ENCODE assay signal across 18 cellular contexts in the genomic region with DNA sequence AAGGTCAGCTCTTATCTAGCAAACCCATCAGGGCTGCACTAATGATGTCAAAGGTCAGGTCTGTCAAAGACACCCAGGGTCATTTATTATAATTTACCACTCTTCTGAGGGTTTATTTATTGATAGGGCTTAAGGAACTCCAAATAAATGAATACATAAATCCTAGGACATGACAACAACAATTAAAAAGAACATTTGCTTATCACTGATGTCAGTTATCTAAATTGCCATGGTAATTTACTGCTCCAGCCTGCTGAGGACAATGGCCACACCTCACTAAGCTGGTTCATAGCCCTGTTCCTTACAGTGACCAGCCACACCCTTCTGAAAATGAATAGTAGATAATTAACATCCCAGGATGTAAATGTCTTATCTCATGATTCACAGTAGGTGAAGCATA.
"Had no signal": no experiment of that assay in that cellular context is flagged by ENCODE, and none has a peak within 500 bp of the region (broad histone marks: within the 10 kb centered on the region; RNA-seq: fewer than 3 reads in every experiment).

No MANE protein-coding gene starts in this region.

- H3K27ac ChIP-seq: breast epithelium, foreskin keratinocyte, heart right ventricle, pancreas, stomach, thyroid gland, vagina had no signal

- H3K4me3 ChIP-seq: breast epithelium, heart right ventricle, pancreas, stomach, thyroid gland, vagina had no signal

- H3K36me3 Mint-ChIP-seq: activated CD4-positive, alpha-beta memory T cell treated with anti-CD3 and anti-CD28 coated beads for 36 hours; activated naive CD8-positive, alpha-beta T cell treated with anti-CD3 and anti-CD28 coated beads for 36 hours had no signal

- FAIRE-seq: keratinocyte, TTC549 had no signal

- H3K36me3 ChIP-seq: breast epithelium, heart right ventricle, pancreas, stomach, thyroid gland, vagina had no signal

- ATAC-seq: activated CD4-positive, CD25-positive, alpha-beta regulatory T cell treated with anti-CD3 and anti-CD28 coated beads, Interleukin-2, amount 50 U/mL, for 24 hours; foreskin keratinocyte; heart right ventricle; pancreas had no signal

- H3K27me3 ChIP-seq: breast epithelium, foreskin keratinocyte, heart right ventricle, pancreas, stomach, thyroid gland, vagina had no signal

- DNase-seq: activated CD4-positive, alpha-beta memory T cell treated with anti-CD3 and anti-CD28 coated beads for 36 hours; activated gamma-delta T cell treated with Interleukin-2 at 50 U/mL for 16 hours; activated naive CD8-positive, alpha-beta T cell treated with anti-CD3 and anti-CD28 coated beads for 36 hours; activated T-cell treated with anti-CD3 and anti-CD28 coated beads, Interleukin-2, amount 50 U/mL, for 48 hours; aorta; foreskin keratinocyte; heart right ventricle; pancreas; retina; stimulated activated CD4-positive, alpha-beta T cell treated with anti-CD3 and anti-CD28 coated beads, Interleukin-15, amount 100 ng/mL, for 24 hours; stomach; T-helper 2 cell; thyroid gland had no signal

- H3K9me3 ChIP-seq: breast epithelium, heart right ventricle, pancreas, stomach, thyroid gland, vagina had no signal

- H3K9me3 Mint-ChIP-seq: activated naive CD8-positive, alpha-beta T cell treated with anti-CD3 and anti-CD28 coated beads for 36 hours had no signal

- H3K27me3 Mint-ChIP-seq: activated CD4-positive, alpha-beta memory T cell treated with anti-CD3 and anti-CD28 coated beads for 36 hours; activated naive CD8-positive, alpha-beta T cell treated with anti-CD3 and anti-CD28 coated beads for 36 hours had no signal

- H3K4me3 Mint-ChIP-seq: activated CD4-positive, alpha-beta memory T cell treated with anti-CD3 and anti-CD28 coated beads for 36 hours; activated naive CD8-positive, alpha-beta T cell treated with anti-CD3 and anti-CD28 coated beads for 36 hours had no signal

- H3K4me1 ChIP-seq: breast epithelium, foreskin keratinocyte, heart right ventricle, pancreas, stomach, thyroid gland, vagina had no signal

- H3K27ac Mint-ChIP-seq: activated CD4-positive, alpha-beta memory T cell treated with anti-CD3 and anti-CD28 coated beads for 36 hours; activated naive CD8-positive, alpha-beta T cell treated with anti-CD3 and anti-CD28 coated beads for 36 hours had no signal

- H3K4me1 Mint-ChIP-seq: activated naive CD8-positive, alpha-beta T cell treated with anti-CD3 and anti-CD28 coated beads for 36 hours had no signal
